9 cellular contexts compared by ENCODE assay signal in the genomic region with DNA sequence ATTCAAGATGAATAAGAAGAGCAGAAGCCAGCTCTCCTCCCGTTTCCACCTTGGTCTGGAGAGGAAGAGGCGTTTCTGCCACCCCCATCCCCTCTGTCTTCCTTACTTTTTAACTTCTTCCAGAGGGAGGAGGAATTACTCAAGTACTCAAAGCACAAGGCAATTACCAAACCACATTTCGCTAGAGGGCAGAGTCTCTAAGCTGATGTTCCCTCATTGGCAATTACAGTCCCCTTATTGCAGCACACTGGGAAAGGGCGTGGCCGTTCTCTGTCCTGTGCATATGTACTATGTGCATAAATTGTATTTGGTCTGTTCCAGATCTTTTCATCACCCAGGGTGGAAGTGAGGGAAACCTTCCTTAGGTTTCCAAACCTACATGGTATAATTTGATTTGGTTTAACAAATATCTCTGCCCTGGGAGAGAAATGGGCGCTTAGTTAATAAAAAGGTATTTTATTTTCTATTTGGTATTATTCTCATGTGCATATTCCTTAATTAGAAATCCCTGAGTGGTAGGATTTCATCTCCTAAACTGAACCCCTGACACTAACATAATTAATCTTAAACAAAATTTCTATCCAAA. TPM values are rescaled to one million over a fixed set of nuclear protein-coding genes. Genes with fewer than 3 reads are reported as not detected.
DNase-seq lines count a peak whose midpoint lies in the region; ATAC-seq and TF ChIP-seq lines count a peak whose summit lies in the region.
"Had no signal": no experiment of that assay in that cellular context is flagged by ENCODE, and none has a peak within 500 bp of the region (broad histone marks: within the 10 kb centered on the region; RNA-seq: fewer than 3 reads in every experiment).

No MANE protein-coding gene starts in this region.

- H3K4me2 ChIP-seq in OCI-LY1 (ENCODE audit: low read length), result no peak overlapping the region

- H3K4me1 ChIP-seq in OCI-LY1 (ENCODE audit: insufficient read depth, low read length, severe bottlenecking) (no peaks in the 10 kb centered on the region), endodermal cell (ENCODE audit: control insufficient read depth, insufficient read depth, low read length) (peaks cover 5% of the 10 kb centered on the region)

- no peak overlapping the region for H3K4me3 ChIP-seq in OCI-LY1 (ENCODE audit: low read depth, low read length, poor library complexity, severe bottlenecking)
- H3K4me3 ChIP-seq in endodermal cell (ENCODE audit: low read length), result no peak overlapping the region

- DNase-seq in stimulated activated naive CD8-positive, alpha-beta T cell treated with anti-CD3 and anti-CD28 coated beads, Interleukin-15, Interleukin-2, amounts not matched to agents 100 U/mL and 50 U/mL, for 24 hours, result no peak
- DNase-seq in stimulated activated naive CD8-positive, alpha-beta T cell treated with anti-CD3 and anti-CD28 coated beads, Interleukin-15, amount 100 ng/mL, for 72 hours, result no peak
- DNase-seq in endodermal cell (peak; percentile 67), middle frontal gyrus (ENCODE audit: extremely low spot score, low spot score) (peak; percentile 43)
- DNase-seq in stimulated activated CD4-positive, alpha-beta T cell treated with anti-CD3 and anti-CD28 coated beads, Interleukin-2, amount 100 ng/mL, for 48 hours, result no peak

- H3F3A ChIP-seq in OCI-LY1 (ENCODE audit: insufficient read depth, low read length), result no peaks in the 10 kb centered on the region

- no peaks in the 10 kb centered on the region for H4K20me1 ChIP-seq in OCI-LY1 (ENCODE audit: insufficient read depth, low read length)

- H3K27ac ChIP-seq in OCI-LY1 (ENCODE audit: low read depth, low read length, poor library complexity, severe bottlenecking) (no peak overlapping the region), endodermal cell (ENCODE audit: low read depth, low read length) (no peak overlapping the region)

- no peaks in the 10 kb centered on the region for H3K79me2 ChIP-seq in OCI-LY1 (ENCODE audit: insufficient read depth, low read length)

- H3K36me3 ChIP-seq in OCI-LY1 (ENCODE audit: insufficient read depth, low read length), result no peaks in the 10 kb centered on the region
- no peaks in the 10 kb centered on the region for H3K36me3 ChIP-seq in endodermal cell (ENCODE audit: control insufficient read depth, insufficient read depth, low read length)

- no peaks in the 10 kb centered on the region for H3K4me1 Mint-ChIP-seq in stimulated activated naive CD8-positive, alpha-beta T cell treated with anti-CD3 and anti-CD28 coated beads, Interleukin-15, amount 100 ng/mL, for 72 hours
- H3K4me1 Mint-ChIP-seq in endodermal cell, result peaks cover 42% of the 10 kb centered on the region

- no peak overlapping the region for H3K27ac Mint-ChIP-seq in stimulated activated naive CD8-positive, alpha-beta T cell treated with anti-CD3 and anti-CD28 coated beads, Interleukin-15, amount 100 ng/mL, for 72 hours
- H3K27ac Mint-ChIP-seq in endodermal cell, result no peak overlapping the region
- H3K27ac Mint-ChIP-seq: activated naive CD8-positive, alpha-beta T cell had no signal

- 22 to 48% methylated on average over 1 to 5 of the region's 6 CpGs for WGBS in endodermal cell (ENCODE audit: insufficient coverage in 1 of 2, insufficient read length in 1 of 2), 2 experiments

- H3K9me2 ChIP-seq in OCI-LY1 (ENCODE audit: low read depth, low read length), result no peaks in the 10 kb centered on the region

- H3K27me3 Mint-ChIP-seq in stimulated activated naive CD8-positive, alpha-beta T cell treated with anti-CD3 and anti-CD28 coated beads, Interleukin-15, amount 100 ng/mL, for 72 hours, result peaks cover 31% of the 10 kb centered on the region
- peaks cover 3% of the 10 kb centered on the region for H3K27me3 Mint-ChIP-seq in endodermal cell (ENCODE audit: insufficient read depth)

- ATAC-seq in stimulated activated naive CD8-positive, alpha-beta T cell treated with anti-CD3 and anti-CD28 coated beads, Interleukin-15, Interleukin-2, amounts not matched to agents 100 U/mL and 50 U/mL, for 24 hours, result peak; percentile 67
- ATAC-seq in stimulated activated naive CD8-positive, alpha-beta T cell treated with anti-CD3 and anti-CD28 coated beads, Interleukin-15, amount 100 ng/mL, for 72 hours, result no peak
- ATAC-seq in HG03469 (IDR thresholded peaks at IDR 0.05; ENCODE audit: unreplicated experiment) (no peak), HG03280 (IDR thresholded peaks at IDR 0.05; ENCODE audit: unreplicated experiment) (no peak)

- H3K36me3 Mint-ChIP-seq in endodermal cell (ENCODE audit: low read depth), result no peaks in the 10 kb centered on the region
- H3K36me3 Mint-ChIP-seq: activated naive CD8-positive, alpha-beta T cell had no signal

- H3K9me3 Mint-ChIP-seq in stimulated activated naive CD8-positive, alpha-beta T cell treated with anti-CD3 and anti-CD28 coated beads, Interleukin-15, amount 100 ng/mL, for 72 hours, result no peaks in the 10 kb centered on the region
- peaks cover under 1% of the 10 kb centered on the region for H3K9me3 Mint-ChIP-seq in endodermal cell

- H3K9me3 ChIP-seq in OCI-LY1 (ENCODE audit: low read length), result no peaks in the 10 kb centered on the region
- H3K9me3 ChIP-seq in endodermal cell (ENCODE audit: control insufficient read depth, low read length), result no peaks in the 10 kb centered on the region

- H3K9ac ChIP-seq in OCI-LY1 (ENCODE audit: low read length) (no peak overlapping the region), endodermal cell (ENCODE audit: extremely low read depth, low read length, poor library complexity, severe bottlenecking) (no peak overlapping the region)

- no peaks in the 10 kb centered on the region for H3K27me3 ChIP-seq in OCI-LY1 (ENCODE audit: insufficient read depth, low read length)
- H3K27me3 ChIP-seq in endodermal cell (ENCODE audit: control insufficient read depth, insufficient read depth, low read length, poor library complexity, severe bottlenecking), result peaks cover 6% of the 10 kb centered on the region

- no peak overlapping the region for H2AFZ ChIP-seq in OCI-LY1 (ENCODE audit: low read length)

- H3K4me3 Mint-ChIP-seq in stimulated activated naive CD8-positive, alpha-beta T cell treated with anti-CD3 and anti-CD28 coated beads, Interleukin-15, amount 100 ng/mL, for 72 hours, result no peak overlapping the region
- no peak overlapping the region for H3K4me3 Mint-ChIP-seq in endodermal cell
- H3K4me3 Mint-ChIP-seq: activated naive CD8-positive, alpha-beta T cell had no signal

- TF ChIP-seq CTCF in OCI-LY1 (IDR thresholded peaks at IDR 0.05; ENCODE audit: low read length), result peak; percentile 45; the same call in 1 of the 2 replicates
- TF ChIP-seq CTCF in endodermal cell (conservative IDR thresholded peaks at IDR 0.05), result peak; percentile 73

RNA-seq across cellular contexts. Expression of a gene that starts 29.8 kb away (rescaled TPM):
- total RNA-seq in endodermal cell, result under 1 TPM in 1 of 2 donors, not detected in 1; 0.29 TPM
- not detected for polyA plus RNA-seq in endodermal cell (2013, experiment 1 of 2)
- polyA plus RNA-seq in endodermal cell (2013, experiment 2 of 2), result not detected

Comparison
In these comparisons a context has a peak if more than half of its experiments do, and no peak if none do; other contexts are left out.
1. DNase-seq: peak in endodermal cell (single experiment) and middle frontal gyrus (single experiment); none in stimulated activated naive CD8-positive, alpha-beta T cell treated with anti-CD3 and anti-CD28 coated beads, Interleukin-15, Interleukin-2, amounts not matched to agents 100 U/mL and 50 U/mL, for 24 hours (single experiment), stimulated activated naive CD8-positive, alpha-beta T cell treated with anti-CD3 and anti-CD28 coated beads, Interleukin-15, amount 100 ng/mL, for 72 hours (0 of 2) and stimulated activated CD4-positive, alpha-beta T cell treated with anti-CD3 and anti-CD28 coated beads, Interleukin-2, amount 100 ng/mL, for 48 hours (0 of 2).